Comparison of ENCODE assay signal across 1 cellular context in the genomic region with DNA sequence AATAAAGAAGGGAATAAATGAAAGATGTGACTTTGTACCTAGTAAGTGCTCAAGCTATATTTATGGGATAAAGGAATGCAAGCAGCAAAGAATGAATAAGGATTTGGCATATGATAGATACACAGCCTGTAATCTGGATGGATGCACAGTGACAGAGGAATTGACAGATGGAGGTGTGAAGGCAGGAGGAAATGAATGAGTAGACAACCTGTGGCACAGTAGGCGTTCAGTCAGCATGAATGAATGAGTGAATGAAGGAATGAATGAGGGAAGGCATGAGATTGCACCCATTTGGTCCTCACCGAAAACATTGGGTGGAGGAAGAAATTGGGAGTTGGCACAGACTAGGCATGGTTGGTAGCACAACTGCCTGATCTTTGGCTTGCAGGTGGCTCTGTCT.
TF ChIP-seq lines count a peak whose summit lies in the region.

No MANE protein-coding gene starts in this region.

TF ChIP-seq in K562, 482 proteins besides CTCF, POLR2A, EP300 and RAD21:
- no peak for TF ChIP-seq ARID3A (IDR thresholded peaks at IDR 0.05; ENCODE audit: borderline replicate concordance, low read depth, low read length)
- TF ChIP-seq CEBPG (CRISPR knock-in tag; IDR thresholded peaks at IDR 0.05), result no peak
- TF ChIP-seq CEBPG (tag; conservative IDR thresholded peaks at IDR 0.05 in 1 of 2, IDR thresholded peaks at IDR 0.05 in 1 of 2), result no peak
- TF ChIP-seq ZNF24 (IDR thresholded peaks at IDR 0.05), result peak; percentile 74
TF ChIP-seq in K562: peak in this region for 1.
